In the genomic region with DNA sequence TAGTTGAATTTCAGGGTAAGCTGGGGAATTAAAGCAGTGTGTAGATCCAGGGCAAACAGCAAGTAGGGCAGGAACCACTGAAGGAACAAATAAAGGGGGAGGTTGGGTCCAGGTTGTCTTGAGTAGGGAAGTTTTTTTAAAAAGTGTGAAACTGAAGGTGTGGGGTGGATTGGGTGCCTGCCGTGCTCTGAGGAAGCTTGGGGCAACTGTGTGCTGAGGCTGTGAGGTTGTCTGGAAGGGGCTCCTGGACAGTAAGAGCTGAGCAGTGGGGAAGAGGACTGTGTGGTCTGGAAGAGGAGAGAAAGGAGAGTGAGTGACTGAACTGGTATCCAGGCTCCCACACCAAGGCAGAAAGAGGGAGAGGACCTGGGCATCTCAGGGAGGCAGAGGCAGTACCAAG, we compare ENCODE assay signal across 24 cellular contexts. TPM values are rescaled to one million over a fixed set of nuclear protein-coding genes. Genes with fewer than 3 reads are reported as not detected.
DNase-seq lines count a peak whose midpoint lies in the region; ATAC-seq, FAIRE-seq and TF ChIP-seq lines count a peak whose summit lies in the region.
"Had no signal": no experiment of that assay in that cellular context is flagged by ENCODE, and none has a peak within 500 bp of the region (broad histone marks: within the 10 kb centered on the region; RNA-seq: fewer than 3 reads in every experiment).

No MANE protein-coding gene starts in this region.

- H3K36me3 ChIP-seq in RWPE2 (ENCODE audit: low read depth) (no peaks in the 10 kb centered on the region), thyroid gland (no peaks in the 10 kb centered on the region)
- H3K36me3 ChIP-seq: vagina had no signal

- H3K4me1 ChIP-seq in RWPE2 (ENCODE audit: insufficient read depth, poor library complexity, severe bottlenecking) (no peaks in the 10 kb centered on the region), thyroid gland (no peaks in the 10 kb centered on the region)
- H3K4me1 ChIP-seq: vagina had no signal

- intact Hi-C loops in left colon (cut with DNase I, micrococcal nuclease) (no loop called here), thyroid gland (cut with DNase I) (no loop called here)

- H3K27ac ChIP-seq in RWPE2 (ENCODE audit: poor library complexity, severe bottlenecking): no peak overlapping the region
- no peak overlapping the region for H3K27ac ChIP-seq in thyroid gland
- H3K27ac ChIP-seq: RWPE1, skin epidermis, vagina had no signal

- H3K27me3 Mint-ChIP-seq in activated T-cell treated with anti-CD3 and anti-CD28 coated beads, Interleukin-2, amount 50 U/mL, for 72 hours (ENCODE audit: low read depth): no peaks in the 10 kb centered on the region
- H3K27me3 Mint-ChIP-seq in activated T-cell treated with anti-CD3 and anti-CD28 coated beads, Interleukin-2, amount 50 U/mL, for 4 hours (ENCODE audit: low read depth): no peaks in the 10 kb centered on the region
- peaks cover 5 to 10% (median 5%) of the 10 kb centered on the region in 3 donors for H3K27me3 Mint-ChIP-seq in immature natural killer cell (ENCODE audit: low read depth in 3 of 3)

- WGBS in thyroid gland, 2 donors: 68 to 69% methylated on average over 1 of the region's 1 CpG

- no peaks in the 10 kb centered on the region for H3K9me3 Mint-ChIP-seq in activated T-cell treated with anti-CD3 and anti-CD28 coated beads, Interleukin-2, amount 50 U/mL, for 72 hours
- H3K9me3 Mint-ChIP-seq in activated T-cell treated with anti-CD3 and anti-CD28 coated beads, Interleukin-2, amount 50 U/mL, for 4 hours: no peaks in the 10 kb centered on the region
- H3K9me3 Mint-ChIP-seq in immature natural killer cell: no peaks in the 10 kb centered on the region
- H3K9me3 Mint-ChIP-seq: CD8-positive, alpha-beta T cell; HFFc6; neural crest cell had no signal

- no peak for DNase-seq in activated T-cell treated with anti-CD3 and anti-CD28 coated beads, Interleukin-2, amount 50 U/mL, for 72 hours
- DNase-seq in activated T-cell treated with anti-CD3 and anti-CD28 coated beads, Interleukin-2, amount 50 U/mL, for 4 hours: no peak
- DNase-seq in RWPE2 (ENCODE audit: low spot score) (no peak), islet precursor cell (peak; percentile 56), urothelium cell line (ENCODE audit: low spot score) (no peak), left colon (no peak), thyroid gland (no peak), immature natural killer cell (no peak)
- DNase-seq: activated effector memory CD4-positive, alpha-beta T cell treated with Interleukin-2 at 50 U/mL for 16 hours; CD8-positive, alpha-beta T cell; central memory CD4-positive, alpha-beta T cell; HFFc6; KG1; NCI-H2029; stimulated activated CD4-positive, alpha-beta T cell treated with anti-CD3 and anti-CD28 coated beads, Interleukin-2, amount 100 ng/mL, for 48 hours; SW 1271 had no signal

- H3K4me3 ChIP-seq in RWPE2 (ENCODE audit: severe bottlenecking): no peak overlapping the region
- H3K4me3 ChIP-seq in thyroid gland (replicated peaks in 1 of 3): no peak overlapping the region
- H3K4me3 ChIP-seq: skin epidermis, vagina had no signal

- peak; percentile 69 for FAIRE-seq in urothelium cell line (lab: Jason Lieb, UNC)
- FAIRE-seq: frontal cortex, GM12892 had no signal

- ATAC-seq in activated T-cell treated with anti-CD3 and anti-CD28 coated beads, Interleukin-2, amount 50 U/mL, for 72 hours (replicated peaks in 1 of 2): no peak
- no peak for ATAC-seq in activated T-cell treated with anti-CD3 and anti-CD28 coated beads, Interleukin-2, amount 50 U/mL, for 4 hours
- ATAC-seq in RWPE2 (ENCODE audit: low read depth) (0 out of 3 replicates have a peak, but pooled peaks have one; percentile 29), left colon (no peak)
- ATAC-seq: CD8-positive, alpha-beta T cell had no signal

- no peak for TF ChIP-seq POLR2A in thyroid gland (IDR thresholded peaks at IDR 0.05)

- H3K27ac Mint-ChIP-seq in activated T-cell treated with anti-CD3 and anti-CD28 coated beads, Interleukin-2, amount 50 U/mL, for 72 hours: peak overlapping the region; percentile 8
- no peak overlapping the region for H3K27ac Mint-ChIP-seq in immature natural killer cell
- H3K27ac Mint-ChIP-seq: CD8-positive, alpha-beta T cell; HFFc6 had no signal

- peaks cover 3 to 5% of the 10 kb centered on the region in 2 donors for H3K36me3 Mint-ChIP-seq in activated T-cell treated with anti-CD3 and anti-CD28 coated beads, Interleukin-2, amount 50 U/mL, for 72 hours (ENCODE audit: insufficient read depth in 2 of 2)
- peaks cover 10% of the 10 kb centered on the region for H3K36me3 Mint-ChIP-seq in activated T-cell treated with anti-CD3 and anti-CD28 coated beads, Interleukin-2, amount 50 U/mL, for 4 hours (ENCODE audit: insufficient read depth)
- H3K36me3 Mint-ChIP-seq in immature natural killer cell: peaks cover 0 to 5% (median 0%) of the 10 kb centered on the region in 3 donors
- H3K36me3 Mint-ChIP-seq: CD8-positive, alpha-beta T cell had no signal

- H3K27me3 ChIP-seq in RWPE2 (ENCODE audit: insufficient read depth, poor library complexity, severe bottlenecking) (no peaks in the 10 kb centered on the region), thyroid gland (no peaks in the 10 kb centered on the region)
- H3K27me3 ChIP-seq: vagina had no signal

- peaks cover 21% of the 10 kb centered on the region for H3K4me1 Mint-ChIP-seq in activated T-cell treated with anti-CD3 and anti-CD28 coated beads, Interleukin-2, amount 50 U/mL, for 72 hours (ENCODE audit: low read depth)
- H3K4me1 Mint-ChIP-seq in activated T-cell treated with anti-CD3 and anti-CD28 coated beads, Interleukin-2, amount 50 U/mL, for 4 hours (ENCODE audit: low read depth): peaks cover 9% of the 10 kb centered on the region
- no peaks in the 10 kb centered on the region for H3K4me1 Mint-ChIP-seq in immature natural killer cell

- H3K4me3 Mint-ChIP-seq in activated T-cell treated with anti-CD3 and anti-CD28 coated beads, Interleukin-2, amount 50 U/mL, for 72 hours: peak overlapping the region; percentile 0 to 12
- no peak overlapping the region for H3K4me3 Mint-ChIP-seq in activated T-cell treated with anti-CD3 and anti-CD28 coated beads, Interleukin-2, amount 50 U/mL, for 4 hours
- no peak overlapping the region for H3K4me3 Mint-ChIP-seq in immature natural killer cell
- H3K4me3 Mint-ChIP-seq: CD8-positive, alpha-beta T cell; HFFc6; neural crest cell had no signal

- no peak for TF ChIP-seq CTCF in RWPE2 (IDR thresholded peaks at IDR 0.05; ENCODE audit: poor library complexity, severe bottlenecking)
- TF ChIP-seq CTCF in thyroid gland (IDR thresholded peaks at IDR 0.05): no peak

- H3K9me3 ChIP-seq in RWPE2 (ENCODE audit: severe bottlenecking) (no peaks in the 10 kb centered on the region), thyroid gland (no peaks in the 10 kb centered on the region)
- H3K9me3 ChIP-seq: vagina had no signal

RNA-seq across cellular contexts. Expression of gene GPR162, which starts 10.9 kb away (rescaled TPM):
- under 1 TPM; 0.72 to 0.93 TPM for total RNA-seq in activated T-cell treated with anti-CD3 and anti-CD28 coated beads, Interleukin-2, amount 50 U/mL, for 72 hours
- total RNA-seq in activated T-cell treated with anti-CD3 and anti-CD28 coated beads, Interleukin-2, amount 50 U/mL, for 4 hours: under 1 TPM in 2 of 3 donors, not detected in 1; 0.08 to 0.38 TPM
- total RNA-seq in left colon: 1 to 10 TPM; 1.3 to 4.3 TPM
- total RNA-seq in thyroid gland: 1 to 10 TPM in 1 of 4 donors, under 1 TPM in 3; 0.34 to 1.1 (median 0.56) TPM
- not detected for polyA plus RNA-seq in immature natural killer cell
- total RNA-seq: CD8-positive, alpha-beta T cell had no signal

RNA-seq across cellular contexts. Expression of gene P3H3, which starts 17.4 kb away (rescaled TPM):
- 1 to 10 TPM; 2.2 to 2.6 TPM for total RNA-seq in activated T-cell treated with anti-CD3 and anti-CD28 coated beads, Interleukin-2, amount 50 U/mL, for 72 hours
- under 1 TPM; 0.63 to 0.98 (median 0.83) TPM for total RNA-seq in activated T-cell treated with anti-CD3 and anti-CD28 coated beads, Interleukin-2, amount 50 U/mL, for 4 hours
- total RNA-seq in left colon (1 to 10 TPM; 4.3 to 6.3 TPM), thyroid gland (10 to 100 TPM; 13.6 to 27.9 (median 20.3) TPM)
- polyA plus RNA-seq in immature natural killer cell: not detected

RNA-seq across cellular contexts. Expression of gene CD4, which starts 21.4 kb away (rescaled TPM):
- total RNA-seq in activated T-cell treated with anti-CD3 and anti-CD28 coated beads, Interleukin-2, amount 50 U/mL, for 72 hours: 100 to 1,000 TPM; 126 to 141 TPM
- total RNA-seq in activated T-cell treated with anti-CD3 and anti-CD28 coated beads, Interleukin-2, amount 50 U/mL, for 4 hours: 10 to 100 TPM; 42.0 to 76.9 (median 51.4) TPM
- total RNA-seq in left colon (10 to 100 TPM in 1 of 2 donors, 1 to 10 TPM in 1; 4.3 to 18.1 TPM), thyroid gland (1 to 10 TPM; 3.5 to 8.1 (median 3.9) TPM)
- 10 to 100 TPM in 1 of 3 donors, 1 to 10 TPM in 2; 2.0 to 11.7 (median 6.6) TPM for polyA plus RNA-seq in immature natural killer cell
- total RNA-seq: NCI-H460, pulmonary artery endothelial cell had no signal

RNA-seq across cellular contexts. Expression of gene GNB3, which starts 30.0 kb away (rescaled TPM):
- total RNA-seq in activated T-cell treated with anti-CD3 and anti-CD28 coated beads, Interleukin-2, amount 50 U/mL, for 72 hours: 1 to 10 TPM in 1 of 2 donors, under 1 TPM in 1; 0.95 to 1.3 TPM
- under 1 TPM; 0.13 to 0.90 (median 0.38) TPM for total RNA-seq in activated T-cell treated with anti-CD3 and anti-CD28 coated beads, Interleukin-2, amount 50 U/mL, for 4 hours
- total RNA-seq in left colon: 1 to 10 TPM; 1.1 to 1.5 TPM
- 1 to 10 TPM in 3 of 4 donors, under 1 TPM in 1; 0.39 to 3.0 (median 2.1) TPM for total RNA-seq in thyroid gland
- not detected for polyA plus RNA-seq in immature natural killer cell

RNA-seq across cellular contexts. Expression of gene LAG3, which starts 38.4 kb away (rescaled TPM):
- 100 to 1,000 TPM; 117 to 188 TPM for total RNA-seq in activated T-cell treated with anti-CD3 and anti-CD28 coated beads, Interleukin-2, amount 50 U/mL, for 72 hours
- 100 to 1,000 TPM in 1 of 3 donors, 10 to 100 TPM in 2; 71.1 to 125 (median 86.4) TPM for total RNA-seq in activated T-cell treated with anti-CD3 and anti-CD28 coated beads, Interleukin-2, amount 50 U/mL, for 4 hours
- 1 to 10 TPM in 1 of 2 donors, under 1 TPM in 1; 0.89 to 1.6 TPM for total RNA-seq in left colon
- total RNA-seq in thyroid gland: under 1 TPM in 1 of 4 donors, not detected in 3; 0.13 TPM
- 1 to 10 TPM; 1.3 to 8.3 (median 1.6) TPM for polyA plus RNA-seq in immature natural killer cell

Comparison
In these comparisons a context has a peak if more than half of its experiments do, and no peak if none do; other contexts are left out.
1. H3K4me3 Mint-ChIP-seq: peak in activated T-cell treated with anti-CD3 and anti-CD28 coated beads, Interleukin-2, amount 50 U/mL, for 72 hours (2 of 2); none in activated T-cell treated with anti-CD3 and anti-CD28 coated beads, Interleukin-2, amount 50 U/mL, for 4 hours (single experiment) and immature natural killer cell (0 of 5).